Comparison of ENCODE assay signal across 9 cellular contexts in genomic region chr4:140856692-140857091, GRCh38.
A peak's percentile ranks its signal among the peaks of the same experiment; 100 is the strongest.
DNase-seq lines count a peak whose midpoint lies in the region; ATAC-seq and TF ChIP-seq lines count a peak whose summit lies in the region.
"Had no signal": no experiment of that assay in that cellular context is flagged by ENCODE, and none has a peak within 500 bp of the region (broad histone marks: within the 10 kb centered on the region; RNA-seq: fewer than 3 reads in every experiment).

No MANE protein-coding gene starts in this region.

- no peak for ATAC-seq in activated CD4-positive, CD25-positive, alpha-beta regulatory T cell treated with anti-CD3 and anti-CD28 coated beads, Interleukin-2, amount 50 U/mL, for 24 hours
- ATAC-seq in HG03432 (IDR thresholded peaks at IDR 0.05; ENCODE audit: unreplicated experiment): no peak

- no peaks in the 10 kb centered on the region for H3K36me3 Mint-ChIP-seq in osteocyte (ENCODE audit: unreplicated experiment)
- no peaks in the 10 kb centered on the region for H3K36me3 Mint-ChIP-seq in activated naive CD8-positive, alpha-beta T cell treated with anti-CD3 and anti-CD28 coated beads for 36 hours

- H3K27me3 ChIP-seq in H7 (ENCODE audit: control insufficient read depth, insufficient read depth, low read length): no peaks in the 10 kb centered on the region
- H3K27me3 ChIP-seq in fibroblast of lung (ENCODE audit: control insufficient read depth, insufficient read depth, low read length): no peaks in the 10 kb centered on the region

- no peak overlapping the region for H3K4me2 ChIP-seq in fibroblast of lung (ENCODE audit: extremely low read depth, insufficient read depth, low read length)

- H3K4me1 Mint-ChIP-seq in osteocyte (ENCODE audit: unreplicated experiment): peaks cover 28% of the 10 kb centered on the region
- no peaks in the 10 kb centered on the region for H3K4me1 Mint-ChIP-seq in activated naive CD8-positive, alpha-beta T cell treated with anti-CD3 and anti-CD28 coated beads for 36 hours

- no peaks in the 10 kb centered on the region for H3K9me3 Mint-ChIP-seq in osteocyte (ENCODE audit: unreplicated experiment)
- H3K9me3 Mint-ChIP-seq in activated naive CD8-positive, alpha-beta T cell treated with anti-CD3 and anti-CD28 coated beads for 36 hours: no peaks in the 10 kb centered on the region

- peaks cover 2% of the 10 kb centered on the region for H3K27me3 Mint-ChIP-seq in osteocyte (ENCODE audit: unreplicated experiment)
- peaks cover 6% of the 10 kb centered on the region for H3K27me3 Mint-ChIP-seq in activated naive CD8-positive, alpha-beta T cell treated with anti-CD3 and anti-CD28 coated beads for 36 hours

- H3K9ac ChIP-seq in fibroblast of lung (ENCODE audit: insufficient read depth, low read length): no peak overlapping the region

- no peaks in the 10 kb centered on the region for H3K79me2 ChIP-seq in fibroblast of lung (ENCODE audit: control insufficient read depth, insufficient read depth, low read length)

- peak overlapping the region; percentile 69 for H3K27ac Mint-ChIP-seq in osteocyte (ENCODE audit: unreplicated experiment)
- no peak overlapping the region for H3K27ac Mint-ChIP-seq in activated naive CD8-positive, alpha-beta T cell treated with anti-CD3 and anti-CD28 coated beads for 36 hours

- no peak overlapping the region for H3K4me3 Mint-ChIP-seq in osteocyte (ENCODE audit: unreplicated experiment)
- H3K4me3 Mint-ChIP-seq in activated naive CD8-positive, alpha-beta T cell treated with anti-CD3 and anti-CD28 coated beads for 36 hours: no peak overlapping the region

- H3K4me3 ChIP-seq in H7 (ENCODE audit: insufficient read depth, low read depth, low read length): no peak overlapping the region
- H3K4me3 ChIP-seq in fibroblast of lung (replicated peaks in 1 of 4; ENCODE audit: control extremely low read depth in 1 of 4, insufficient read depth in 1 of 4, low read depth in 3 of 4, low read length in 4 of 4): no peak overlapping the region
- H3K4me3 ChIP-seq: lung had no signal

- H4K20me1 ChIP-seq in fibroblast of lung (ENCODE audit: control insufficient read depth, extremely low read depth, insufficient read depth, low read length): no peaks in the 10 kb centered on the region

- DNase-seq in H7 (peak; percentile 2), NCI-H748 (lab: John Stamatoyannopoulos, UW; ENCODE audit: unreplicated experiment) (peak; percentile 80), fibroblast of lung (ENCODE audit: low read depth in 2 of 2) (peak; percentile 55 to 88), osteocyte (ENCODE audit: extremely low spot score, unreplicated experiment) (no peak), HK-2 (ENCODE audit: unreplicated experiment) (no peak)
- no peak for DNase-seq in activated naive CD8-positive, alpha-beta T cell treated with anti-CD3 and anti-CD28 coated beads for 36 hours

- no peaks in the 10 kb centered on the region for H3K9me3 ChIP-seq in fibroblast of lung (ENCODE audit: control insufficient read depth, insufficient read depth, low read depth, low read length)

- H3K27ac ChIP-seq in fibroblast of lung (ENCODE audit: insufficient read depth, low read length): no peak overlapping the region

- H3K36me3 ChIP-seq in H7 (replicated peaks; ENCODE audit: control insufficient read depth, insufficient read depth, low read length) (no peaks in the 10 kb centered on the region), fibroblast of lung (ENCODE audit: control insufficient read depth, insufficient read depth, low read length) (no peaks in the 10 kb centered on the region)

- TF ChIP-seq CTCF in fibroblast of lung (conservative IDR thresholded peaks at IDR 0.05 in 1 of 2, IDR thresholded peaks at IDR 0.05 in 1 of 2; ENCODE audit: low read depth in 1 of 2, low read length in 2 of 2) (no peak), osteocyte (IDR thresholded peaks at IDR 0.05) (no peak)

- no peaks in the 10 kb centered on the region for H3K4me1 ChIP-seq in fibroblast of lung (ENCODE audit: control insufficient read depth, extremely low read depth, insufficient read depth, low read length)

- no peak overlapping the region for H2AFZ ChIP-seq in fibroblast of lung (ENCODE audit: low read length)

Comparison
In these comparisons a context has a peak if more than half of its experiments do, and no peak if none do; other contexts are left out.
1. DNase-seq: peak in H7 (single experiment), NCI-H748 (single experiment) and fibroblast of lung (2 of 2); none in osteocyte (single experiment), activated naive CD8-positive, alpha-beta T cell treated with anti-CD3 and anti-CD28 coated beads for 36 hours (single experiment) and HK-2 (single experiment).